In the genomic region with DNA sequence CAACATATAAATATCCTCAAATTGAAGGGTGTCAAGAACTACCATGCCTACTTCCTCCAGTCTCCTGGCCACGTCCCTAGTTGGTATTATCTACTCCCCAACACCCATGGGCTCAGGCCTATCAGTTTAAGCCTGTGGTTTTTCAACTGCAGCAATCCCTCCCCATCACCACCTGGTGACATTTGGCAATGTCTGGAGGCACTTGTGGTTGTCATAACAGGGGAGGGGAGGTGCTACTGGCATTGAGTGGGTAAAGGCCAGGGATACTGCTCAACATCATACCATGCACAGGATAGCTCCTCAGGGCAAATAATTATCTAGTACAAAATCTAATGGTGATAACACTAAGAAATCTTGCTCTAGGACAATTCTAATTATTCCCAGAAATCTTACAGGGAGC, we compare ENCODE assay signal across 10 cellular contexts.
"Had no signal": no experiment of that assay in that cellular context is flagged by ENCODE, and none has a peak within 500 bp of the region (broad histone marks: within the 10 kb centered on the region; RNA-seq: fewer than 3 reads in every experiment).

No MANE protein-coding gene starts in this region.

- ATAC-seq: activated CD8-positive, alpha-beta T cell treated with anti-CD3 and anti-CD28 coated beads, Interleukin-2, amount 10 ng/mL, durations not matched to agents 7 days and 5 days; left colon; naive thymus-derived CD4-positive, alpha-beta T cell had no signal

- DNase-seq: activated CD4-positive, alpha-beta T cell treated with anti-CD3 and anti-CD28 coated beads for 4 hours; activated CD8-positive, alpha-beta memory T cell treated with anti-CD3 and anti-CD28 coated beads, Interleukin-2, amount 50 U/mL, for 48 hours; activated CD8-positive, alpha-beta T cell treated with anti-CD3 and anti-CD28 coated beads, Interleukin-2, amount 10 ng/mL, durations not matched to agents 7 days and 5 days; activated naive CD4-positive, alpha-beta T cell; foreskin melanocyte; head of caudate nucleus; left colon; naive thymus-derived CD4-positive, alpha-beta T cell; thyroid gland; uterus had no signal
